13 cellular contexts compared by ENCODE assay signal in the genomic region with DNA sequence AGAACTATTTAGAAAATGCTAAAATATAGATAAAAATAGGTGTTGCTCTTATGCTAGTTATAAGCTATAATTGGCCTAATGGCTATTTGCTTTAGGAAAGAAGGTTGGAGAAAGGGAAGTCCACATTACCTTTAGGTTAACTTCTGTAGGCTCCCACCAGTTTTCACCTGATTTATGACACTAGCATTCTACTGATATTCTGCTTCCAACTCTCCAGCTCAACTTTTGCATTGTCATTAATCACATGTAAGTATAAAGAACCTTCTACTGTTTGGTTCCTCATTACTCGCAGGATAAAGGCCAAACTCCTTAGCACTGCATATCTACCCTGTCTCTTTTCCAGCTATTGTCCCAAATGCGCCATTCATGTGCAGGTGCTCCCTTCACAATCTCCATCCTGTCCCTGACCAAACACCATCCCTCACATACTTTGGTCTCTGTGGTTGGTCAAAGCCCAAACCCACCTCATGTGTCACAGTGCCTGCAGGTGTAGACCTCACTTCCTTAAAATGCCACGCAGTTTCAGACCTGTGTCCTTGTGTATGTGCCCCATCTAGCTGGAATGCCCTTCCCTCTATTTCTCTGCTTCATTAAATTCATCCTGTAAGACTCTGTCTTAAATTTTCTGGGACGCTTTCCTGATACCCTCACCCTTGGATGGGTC. TPM values are rescaled to one million over a fixed set of nuclear protein-coding genes. Genes with fewer than 3 reads are reported as not detected.
DNase-seq lines count a peak whose midpoint lies in the region; ATAC-seq, FAIRE-seq and TF ChIP-seq lines count a peak whose summit lies in the region.
"Had no signal": no experiment of that assay in that cellular context is flagged by ENCODE, and none has a peak within 500 bp of the region (broad histone marks: within the 10 kb centered on the region; RNA-seq: fewer than 3 reads in every experiment).

No MANE protein-coding gene starts in this region.

- intact Hi-C loops in CD4-positive, alpha-beta T cell (cut with DNase I, micrococcal nuclease): loop anchor here (2.0 to 10.0 kb wide), 8 partner anchors 41 to 1905 kb away; partner anchors contain the start of genes GPR137C (in 2 of the 2), TXNDC16 (in 2 of the 2), CGRRF1 (in 1 of the 2) and CNIH1 (in 1 of the 2)

- H3K4me1 Mint-ChIP-seq in CD4-positive, alpha-beta T cell (ENCODE audit: low read depth): peaks cover 78% of the 10 kb centered on the region

- no peak for DNase-seq in CD4-positive, alpha-beta T cell
- DNase-seq in GM18507 (ENCODE audit: extremely low spot score, insufficient read length, low read depth) (no peak), UCSD-AML1 (lab: John Stamatoyannopoulos, UW; ENCODE audit: unreplicated experiment) (peak; percentile 11), hepatocyte (ENCODE audit: low spot score) (no peak), MG63 (no peak), T1000 (lab: John Stamatoyannopoulos, UW) (no peak), MV-4-11 (lab: John Stamatoyannopoulos, UW) (no peak), GM13976 (ENCODE audit: low spot score) (no peak)
- DNase-seq: activated CD8-positive, alpha-beta memory T cell treated with anti-CD3 and anti-CD28 coated beads for 24 hours; NCI-H226; pancreas; SHP77 treated with DMSO at 0.1 percent for 48 hours; stimulated activated CD4-positive, alpha-beta T cell treated with anti-CD3 and anti-CD28 coated beads, Interleukin-2, amount 100 ng/mL, for 24 hours had no signal

- H3K4me1 ChIP-seq in hepatocyte (ENCODE audit: insufficient read depth): no peaks in the 10 kb centered on the region

- WGBS in hepatocyte (ENCODE audit: low lambda C conversion rate, missing lambda C conversion rate): 94% methylated on average over 4 of the region's 4 CpGs

- FAIRE-seq in GM18507 (lab: Jason Lieb, UNC): peak; percentile 47
- FAIRE-seq: pancreas had no signal

- POLR2A ChIA-PET in CD4-positive, alpha-beta T cell (lab: Charles Lee): interaction anchor here (1.0 to 5.7 kb wide), 3 partner anchors 9 to 40 kb away, joined by 3 to 179 read pairs (median 4); no protein-coding TSS in a partner anchor

- peak overlapping the region; percentile 82 for H3K4me2 ChIP-seq in hepatocyte

- CTCF ChIA-PET in CD4-positive, alpha-beta T cell (lab: Charles Lee): no interaction called here

- peaks cover 10% of the 10 kb centered on the region for H4K20me1 ChIP-seq in hepatocyte (ENCODE audit: insufficient read depth, poor library complexity, severe bottlenecking)

- ATAC-seq in CD4-positive, alpha-beta T cell (ENCODE audit: poor library complexity): no peak
- ATAC-seq: pancreas had no signal

- no peaks in the 10 kb centered on the region for H3K9me3 ChIP-seq in CD4-positive, alpha-beta T cell (ENCODE audit: control insufficient read depth, low read length)
- no peaks in the 10 kb centered on the region for H3K9me3 ChIP-seq in hepatocyte (ENCODE audit: low read depth)
- no peaks in the 10 kb centered on the region for H3K9me3 ChIP-seq in MG63
- H3K9me3 ChIP-seq: pancreas had no signal

- no peak overlapping the region for H3K4me3 ChIP-seq in hepatocyte
- H3K4me3 ChIP-seq in MG63: no peak overlapping the region
- H3K4me3 ChIP-seq: pancreas had no signal

- H3K27ac Mint-ChIP-seq in CD4-positive, alpha-beta T cell: no peak overlapping the region

- no peak for TF ChIP-seq CTCF in CD4-positive, alpha-beta T cell (IDR thresholded peaks at IDR 0.05)
- TF ChIP-seq CTCF in hepatocyte (IDR thresholded peaks at IDR 0.05; ENCODE audit: poor library complexity) (no peak), GM13976 (IDR thresholded peaks at IDR 0.05; ENCODE audit: borderline replicate concordance, control extremely low read depth, extremely low read depth, insufficient read depth, missing control alignments) (no peak)

- H3K9me2 ChIP-seq in hepatocyte (replicated peaks; ENCODE audit: insufficient read depth): no peaks in the 10 kb centered on the region

- no peaks in the 10 kb centered on the region for H3K27me3 Mint-ChIP-seq in CD4-positive, alpha-beta T cell

- H3K9me3 Mint-ChIP-seq in CD4-positive, alpha-beta T cell: no peaks in the 10 kb centered on the region

- peak overlapping the region; percentile 93 for H3K4me3 Mint-ChIP-seq in CD4-positive, alpha-beta T cell

- in situ Hi-C loops in GM13976 (cut with MboI; ENCODE audit: low sequenced_read_pairs, unreplicated experiment): no loop called here

- H3K36me3 ChIP-seq in hepatocyte (replicated peaks; ENCODE audit: insufficient read depth, low read depth) (no peaks in the 10 kb centered on the region), MG63 (no peaks in the 10 kb centered on the region)
- H3K36me3 ChIP-seq: pancreas had no signal

- no peak overlapping the region for H2AFZ ChIP-seq in hepatocyte

- peaks cover 67% of the 10 kb centered on the region for H3K79me2 ChIP-seq in hepatocyte

- peaks cover 30% of the 10 kb centered on the region for H3K36me3 Mint-ChIP-seq in CD4-positive, alpha-beta T cell (ENCODE audit: low read depth)

- H3K27ac ChIP-seq in CD4-positive, alpha-beta T cell (ENCODE audit: low read depth, low read length): no peak overlapping the region
- no peak overlapping the region for H3K27ac ChIP-seq in hepatocyte
- H3K27ac ChIP-seq: pancreas had no signal

- no peaks in the 10 kb centered on the region for H3K27me3 ChIP-seq in CD4-positive, alpha-beta T cell (ENCODE audit: control insufficient read depth, insufficient read depth, low read length)
- H3K27me3 ChIP-seq in hepatocyte: no peaks in the 10 kb centered on the region
- H3K27me3 ChIP-seq in MG63: no peaks in the 10 kb centered on the region
- H3K27me3 ChIP-seq: pancreas had no signal

RNA-seq across cellular contexts. Expression of gene DDHD1, which starts 3.3 kb away (rescaled TPM):
- total RNA-seq in CD4-positive, alpha-beta T cell: 10 to 100 TPM; 42.5 to 44.5 TPM
- total RNA-seq in hepatocyte: 18.8 and 20.6 TPM in 2 replicates
- 6.2 and 7.2 TPM in 2 replicates for polyA plus RNA-seq in hepatocyte
- total RNA-seq in MG63 (2014; rRNA removed; shearing (Covaris generic); ENCODE audit: low replicate concordance): 4.3 and 7.7 TPM in 2 replicates
